ENCODE assay signal across 18 cellular contexts in genomic region chr4:138957302-138957701, GRCh38.
"Had no signal": no experiment of that assay in that cellular context is flagged by ENCODE, and none has a peak within 500 bp of the region (broad histone marks: within the 10 kb centered on the region; RNA-seq: fewer than 3 reads in every experiment).

No MANE protein-coding gene starts in this region.

- ATAC-seq: Right ventricle myocardium inferior, SK-N-SH treated with all-trans-retinoic acid at 6 μM for 48 hours had no signal

- H3K4me1 ChIP-seq: SJCRH30 had no signal

- H3K27ac ChIP-seq: SJCRH30 had no signal

- H3K9me3 ChIP-seq: SJCRH30 had no signal

- FAIRE-seq: HTR-8/SVneo had no signal

- H3K4me3 ChIP-seq: SJCRH30 had no signal

- DNase-seq: KBM-7, MV-4-11, NCI-H1048, NCI-H1105, NCI-H1417, NCI-H1436 treated with DMSO at 0.1 percent for 48 hours, NCI-H1694, NCI-H187 treated with DMSO at 0.1 percent for 48 hours, NCI-H2029 treated with DMSO at 0.1 percent for 48 hours, NCI-H2171 treated with DMSO at 0.1 percent for 48 hours, NCI-H524 treated with DMSO at 0.1 percent for 48 hours, NCI-H69, NCI-H774, SHP77 treated with DMSO at 0.1 percent for 48 hours, SJCRH30 had no signal

- H3K36me3 ChIP-seq: SJCRH30 had no signal

- H3K27me3 ChIP-seq: SJCRH30 had no signal
